ENCODE assay signal across 9 cellular contexts in the genomic region with DNA sequence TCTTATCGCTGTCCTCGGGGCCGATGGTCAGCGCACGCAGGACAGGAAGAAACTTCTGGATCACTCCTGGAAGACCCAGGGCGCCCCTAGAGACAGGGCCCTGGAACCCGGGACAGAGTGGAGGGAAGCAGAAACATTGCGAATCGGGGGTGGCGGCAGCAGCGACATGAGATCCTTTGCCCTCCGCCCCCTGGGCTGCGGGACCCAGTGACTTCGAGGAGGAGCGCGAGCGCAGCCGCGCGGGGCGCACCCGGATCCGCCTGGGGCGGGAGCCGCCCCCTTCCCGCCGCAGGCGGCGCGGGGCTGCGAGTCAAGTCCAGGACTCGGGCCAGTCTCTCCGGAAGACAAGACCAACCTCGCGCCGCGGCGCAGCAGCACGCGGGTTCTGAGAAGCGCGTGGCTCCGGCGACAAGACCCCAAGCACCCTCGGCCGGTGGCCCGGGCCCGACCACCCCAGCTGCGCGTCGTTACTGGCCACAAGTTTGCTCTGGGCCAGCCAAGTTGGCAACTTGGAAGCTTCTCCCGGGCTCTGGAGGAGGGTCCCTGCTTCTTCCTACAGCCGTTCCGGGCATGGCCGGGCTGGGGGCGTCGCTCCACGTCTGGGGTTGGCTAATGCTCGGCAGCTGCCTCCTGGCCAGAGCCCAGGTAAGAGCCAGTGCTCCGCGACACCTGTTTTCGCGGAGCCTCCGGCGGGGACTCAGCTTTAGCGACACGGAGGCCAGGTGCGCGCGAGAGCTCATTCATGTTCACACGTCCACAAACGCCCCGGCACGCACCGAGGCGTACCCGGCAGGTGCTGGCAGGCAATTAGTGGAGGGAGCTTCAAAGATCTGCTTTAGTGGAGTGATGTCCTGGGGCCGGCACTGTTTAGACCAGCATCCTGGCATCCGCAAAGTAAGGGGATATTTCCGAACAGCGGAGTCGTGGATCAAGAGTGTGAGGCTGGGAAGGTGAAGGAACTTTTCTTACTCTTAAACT. TPM values are rescaled to one million over a fixed set of nuclear protein-coding genes. Genes with fewer than 3 reads are reported as not detected.
DNase-seq lines count a peak whose midpoint lies in the region; ATAC-seq and TF ChIP-seq lines count a peak whose summit lies in the region.
"Had no signal": no experiment of that assay in that cellular context is flagged by ENCODE, and none has a peak within 500 bp of the region (broad histone marks: within the 10 kb centered on the region; RNA-seq: fewer than 3 reads in every experiment).

A gene with protein sequence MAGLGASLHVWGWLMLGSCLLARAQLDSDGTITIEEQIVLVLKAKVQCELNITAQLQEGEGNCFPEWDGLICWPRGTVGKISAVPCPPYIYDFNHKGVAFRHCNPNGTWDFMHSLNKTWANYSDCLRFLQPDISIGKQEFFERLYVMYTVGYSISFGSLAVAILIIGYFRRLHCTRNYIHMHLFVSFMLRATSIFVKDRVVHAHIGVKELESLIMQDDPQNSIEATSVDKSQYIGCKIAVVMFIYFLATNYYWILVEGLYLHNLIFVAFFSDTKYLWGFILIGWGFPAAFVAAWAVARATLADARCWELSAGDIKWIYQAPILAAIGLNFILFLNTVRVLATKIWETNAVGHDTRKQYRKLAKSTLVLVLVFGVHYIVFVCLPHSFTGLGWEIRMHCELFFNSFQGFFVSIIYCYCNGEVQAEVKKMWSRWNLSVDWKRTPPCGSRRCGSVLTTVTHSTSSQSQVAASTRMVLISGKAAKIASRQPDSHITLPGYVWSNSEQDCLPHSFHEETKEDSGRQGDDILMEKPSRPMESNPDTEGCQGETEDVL (plus strand): TSS at position 319 of the 978 bp plus-strand sequence. CDS start 252 bp downstream, at position 571.

- H3K9me3 Mint-ChIP-seq in WTC11: no peaks in the 10 kb centered on the region
- no peaks in the 10 kb centered on the region for H3K9me3 Mint-ChIP-seq in stimulated activated naive CD8-positive, alpha-beta T cell treated with anti-CD3 and anti-CD28 coated beads, Interleukin-15, Interleukin-2, amounts not matched to agents 100 ng/mL and 50 ng/mL, for 24 hours

- TF ChIP-seq CTCF in WTC11 (IDR thresholded peaks at IDR 0.05): no peak

- CTCF ChIA-PET in WTC11 (lab: Charles Lee): interaction anchor here (0.7 to 3.9 kb wide), 29 partner anchors 8 to 1019 kb away, joined by 3 to 41 read pairs (median 5); partner anchors contain the start of gene MAP2

- ATAC-seq in WTC11 (peak; percentile 86), GM21423 (IDR thresholded peaks at IDR 0.05; ENCODE audit: unreplicated experiment) (no peak), GM21717 (IDR thresholded peaks at IDR 0.05; ENCODE audit: unreplicated experiment) (no peak)

- H3K4me1 Mint-ChIP-seq in WTC11: peaks cover 8% of the 10 kb centered on the region
- peaks cover 12% of the 10 kb centered on the region for H3K4me1 Mint-ChIP-seq in stimulated activated naive CD8-positive, alpha-beta T cell treated with anti-CD3 and anti-CD28 coated beads, Interleukin-15, Interleukin-2, amounts not matched to agents 100 ng/mL and 50 ng/mL, for 24 hours (ENCODE audit: low read depth)

- peak within 1 kb of the TSS; percentile 67 for H3K4me3 Mint-ChIP-seq in WTC11
- H3K4me3 Mint-ChIP-seq in stimulated activated naive CD8-positive, alpha-beta T cell treated with anti-CD3 and anti-CD28 coated beads, Interleukin-15, Interleukin-2, amounts not matched to agents 100 ng/mL and 50 ng/mL, for 24 hours: peak within 1 kb of the TSS; percentile 35

- H3K27me3 Mint-ChIP-seq in WTC11 (ENCODE audit: low read depth): peaks cover 47% of the 10 kb centered on the region
- H3K27me3 Mint-ChIP-seq in stimulated activated naive CD8-positive, alpha-beta T cell treated with anti-CD3 and anti-CD28 coated beads, Interleukin-15, Interleukin-2, amounts not matched to agents 100 ng/mL and 50 ng/mL, for 24 hours: peaks cover 81% of the 10 kb centered on the region

- no peak within 1 kb of the TSS for H3K27ac Mint-ChIP-seq in WTC11
- H3K27ac Mint-ChIP-seq in stimulated activated naive CD8-positive, alpha-beta T cell treated with anti-CD3 and anti-CD28 coated beads, Interleukin-15, Interleukin-2, amounts not matched to agents 100 ng/mL and 50 ng/mL, for 24 hours: no peak within 1 kb of the TSS

- DNase-seq in NCI-H1436 (lab: John Stamatoyannopoulos, UW): peak; percentile 50
- DNase-seq in NCI-H1436 treated with DMSO at 0.1 percent for 48 hours (lab: John Stamatoyannopoulos, UW): no peak
- DNase-seq in WTC11 (ENCODE audit: low spot score): peak; percentile 63
- DNase-seq in C1 segment of cervical spinal cord (lab: John Stamatoyannopoulos, UW): no peak

- peak within 1 kb of the TSS; percentile 28 for H3K4me3 ChIP-seq in iPS-11a (ENCODE audit: low read depth, low read length)

- no peaks in the 10 kb centered on the region for H3K36me3 Mint-ChIP-seq in WTC11
- no peaks in the 10 kb centered on the region for H3K36me3 Mint-ChIP-seq in stimulated activated naive CD8-positive, alpha-beta T cell treated with anti-CD3 and anti-CD28 coated beads, Interleukin-15, Interleukin-2, amounts not matched to agents 100 ng/mL and 50 ng/mL, for 24 hours (ENCODE audit: low read depth)

- POLR2A ChIA-PET in WTC11 (lab: Charles Lee): no interaction called here

TF ChIP-seq in WTC11, 78 proteins besides CTCF, POLR2A, EP300 and RAD21 (continues in another document):
- TF ChIP-seq TP53 (CRISPR knock-in tag; IDR thresholded peaks at IDR 0.05): peak; percentile 64; the same call in 1 of the 2 replicates
- TF ChIP-seq ZNF232 (CRISPR knock-in tag; IDR thresholded peaks at IDR 0.05): 0 out of 2 replicates have a peak, but pooled peaks have one; percentile 74
- TF ChIP-seq JUN (CRISPR knock-in tag; IDR thresholded peaks at IDR 0.05): no peak
- 0 out of 2 replicates have a peak, but pooled peaks have one; percentile 17 for TF ChIP-seq NFYB (CRISPR knock-in tag; conservative IDR thresholded peaks at IDR 0.05; ENCODE audit: low read depth)
- TF ChIP-seq TEAD4 (CRISPR knock-in tag; IDR thresholded peaks at IDR 0.05): no peak
- TF ChIP-seq, protein P1, sequence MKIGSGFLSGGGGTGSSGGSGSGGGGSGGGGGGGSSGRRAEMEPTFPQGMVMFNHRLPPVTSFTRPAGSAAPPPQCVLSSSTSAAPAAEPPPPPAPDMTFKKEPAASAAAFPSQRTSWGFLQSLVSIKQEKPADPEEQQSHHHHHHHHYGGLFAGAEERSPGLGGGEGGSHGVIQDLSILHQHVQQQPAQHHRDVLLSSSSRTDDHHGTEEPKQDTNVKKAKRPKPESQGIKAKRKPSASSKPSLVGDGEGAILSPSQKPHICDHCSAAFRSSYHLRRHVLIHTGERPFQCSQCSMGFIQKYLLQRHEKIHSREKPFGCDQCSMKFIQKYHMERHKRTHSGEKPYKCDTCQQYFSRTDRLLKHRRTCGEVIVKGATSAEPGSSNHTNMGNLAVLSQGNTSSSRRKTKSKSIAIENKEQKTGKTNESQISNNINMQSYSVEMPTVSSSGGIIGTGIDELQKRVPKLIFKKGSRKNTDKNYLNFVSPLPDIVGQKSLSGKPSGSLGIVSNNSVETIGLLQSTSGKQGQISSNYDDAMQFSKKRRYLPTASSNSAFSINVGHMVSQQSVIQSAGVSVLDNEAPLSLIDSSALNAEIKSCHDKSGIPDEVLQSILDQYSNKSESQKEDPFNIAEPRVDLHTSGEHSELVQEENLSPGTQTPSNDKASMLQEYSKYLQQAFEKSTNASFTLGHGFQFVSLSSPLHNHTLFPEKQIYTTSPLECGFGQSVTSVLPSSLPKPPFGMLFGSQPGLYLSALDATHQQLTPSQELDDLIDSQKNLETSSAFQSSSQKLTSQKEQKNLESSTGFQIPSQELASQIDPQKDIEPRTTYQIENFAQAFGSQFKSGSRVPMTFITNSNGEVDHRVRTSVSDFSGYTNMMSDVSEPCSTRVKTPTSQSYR (CRISPR knock-in tag; IDR thresholded peaks at IDR 0.05): 0 out of 2 replicates have a peak, but pooled peaks have one; percentile 62
- TF ChIP-seq FOXK1 (CRISPR knock-in tag; IDR thresholded peaks at IDR 0.05): no peak; the same call in 1 of the 2 replicates
- no peak for TF ChIP-seq SP1 (CRISPR knock-in tag; conservative IDR thresholded peaks at IDR 0.05)
- no peak for TF ChIP-seq USF2 (CRISPR knock-in tag; IDR thresholded peaks at IDR 0.05)
- no peak for TF ChIP-seq GRHL2 (CRISPR knock-in tag; IDR thresholded peaks at IDR 0.05; ENCODE audit: insufficient replicate concordance, severe bottlenecking)
- TF ChIP-seq ZNF396 (CRISPR knock-in tag; IDR thresholded peaks at IDR 0.05; ENCODE audit: borderline replicate concordance): no peak
- no peak for TF ChIP-seq JAZF1 (CRISPR knock-in tag; IDR thresholded peaks at IDR 0.05)
- 0 out of 2 replicates have a peak, but pooled peaks have one; percentile 13 for TF ChIP-seq ZNF317 (CRISPR knock-in tag; IDR thresholded peaks at IDR 0.05; ENCODE audit: borderline replicate concordance, low read depth)
- TF ChIP-seq ZNF425 (CRISPR knock-in tag; conservative IDR thresholded peaks at IDR 0.05): no peak

RNA-seq across cellular contexts. Expression of the gene that starts here (rescaled TPM):
- 0.34 to 0.48 TPM (median 0.37 TPM) in 3 replicates for total RNA-seq in WTC11 (2021)
- total RNA-seq: A172 had no signal

Comparison
In these comparisons a context has a peak if more than half of its experiments do, and no peak if none do; other contexts are left out.
1. Peak in DNase-seq and ATAC-seq in WTC11; RNA of the gene not detected or under 1 TPM.